In the genomic region with DNA sequence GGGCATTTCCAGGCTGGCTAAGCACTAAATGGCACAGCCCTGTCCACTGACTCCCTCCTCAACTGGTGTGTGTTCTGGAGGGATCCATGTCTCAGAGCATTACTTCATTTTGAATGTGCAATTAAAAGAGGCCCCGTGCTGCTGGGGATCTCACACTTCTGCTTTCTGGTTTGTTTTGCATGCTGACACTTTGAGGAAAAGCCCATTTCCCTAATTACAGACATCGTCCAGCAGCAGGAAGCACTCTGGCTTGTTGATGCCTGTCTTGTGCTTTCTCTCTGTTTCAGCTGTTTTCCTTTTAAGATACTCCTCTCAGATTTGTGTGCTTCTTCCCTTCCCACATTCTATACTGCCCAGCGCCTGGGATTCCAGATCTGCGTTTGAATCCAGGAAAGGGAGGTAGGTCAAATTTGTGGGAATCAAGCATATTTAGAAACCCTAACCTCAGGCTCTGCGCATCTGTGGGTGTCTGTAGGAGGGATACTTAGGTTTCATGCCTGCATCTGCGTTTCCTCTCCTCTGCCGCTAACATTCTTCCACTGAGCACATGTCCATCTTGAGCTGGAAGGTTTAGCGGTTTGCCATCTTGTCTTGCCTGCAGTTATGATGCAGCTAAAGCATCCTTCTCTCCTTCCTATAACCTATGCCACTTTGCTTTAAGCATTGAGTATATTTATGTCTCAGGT, we compare ENCODE assay signal across 9 cellular contexts. TPM values are rescaled to one million over a fixed set of nuclear protein-coding genes. Genes with fewer than 3 reads are reported as not detected.
DNase-seq lines count a peak whose midpoint lies in the region; ATAC-seq lines count a peak whose summit lies in the region.
"Had no signal": no experiment of that assay in that cellular context is flagged by ENCODE, and none has a peak within 500 bp of the region (broad histone marks: within the 10 kb centered on the region; RNA-seq: fewer than 3 reads in every experiment).

No MANE protein-coding gene starts in this region.

- no peak overlapping the region for H3K27ac Mint-ChIP-seq in T-helper 17 cell

- H3K36me3 Mint-ChIP-seq in T-helper 17 cell (ENCODE audit: low read depth): peaks cover 2% of the 10 kb centered on the region

- H3K9me3 ChIP-seq in T-helper 17 cell (ENCODE audit: control insufficient read depth, low read length, poor library complexity, severe bottlenecking): no peaks in the 10 kb centered on the region

- H3K27me3 Mint-ChIP-seq in T-helper 17 cell: peaks cover 60% of the 10 kb centered on the region

- DNase-seq in AML-193 (lab: John Stamatoyannopoulos, UW): peak; percentile 84 to 85
- DNase-seq in T-helper 17 cell: no peak
- DNase-seq in NK-92 treated with Interleukin-12 subunit alpha and Interleukin-12 subunit beta, amount 100 ng/mL, for 24 hours (lab: John Stamatoyannopoulos, UW): no peak
- DNase-seq in activated naive CD4-positive, alpha-beta T cell treated with Interleukin-2 at 50 U/mL for 16 hours: no peak
- DNase-seq in DMS 273 treated with DMSO at 0.1 percent for 48 hours (lab: John Stamatoyannopoulos, UW): no peak
- DNase-seq in GOT3 (lab: John Stamatoyannopoulos, UW): no peak

- ATAC-seq in GM19372 (IDR thresholded peaks at IDR 0.05; ENCODE audit: low read depth, unreplicated experiment) (peak; percentile 44), HG03103 (IDR thresholded peaks at IDR 0.05; ENCODE audit: low read depth, unreplicated experiment) (peak; percentile 51), T-helper 17 cell (peak; percentile 55)

- H3K4me3 Mint-ChIP-seq in T-helper 17 cell: no peak overlapping the region

- peaks cover 2% of the 10 kb centered on the region for H3K4me1 Mint-ChIP-seq in T-helper 17 cell

RNA-seq across cellular contexts. Expression of gene SYK, which starts 25.7 kb away (rescaled TPM):
- total RNA-seq in T-helper 17 cell: 1 to 10 TPM; 5.0 to 7.7 TPM
- total RNA-seq: endothelial cell of umbilical vein had no signal

Comparison
In these comparisons a context has a peak if more than half of its experiments do, and no peak if none do; other contexts are left out.
1. DNase-seq: peak in AML-193 (2 of 2); none in T-helper 17 cell (0 of 3), NK-92 treated with Interleukin-12 subunit alpha and Interleukin-12 subunit beta, amount 100 ng/mL, for 24 hours (single experiment), activated naive CD4-positive, alpha-beta T cell treated with Interleukin-2 at 50 U/mL for 16 hours (single experiment), DMS 273 treated with DMSO at 0.1 percent for 48 hours (single experiment) and GOT3 (single experiment).
2. Peak in every context shown above with its lines, with median percentiles within 50 percentile points of each other: ATAC-seq.